16 cellular contexts compared by ENCODE assay signal in genomic region chr2:179965291-179965690, GRCh38. TPM values are rescaled to one million over a fixed set of nuclear protein-coding genes. Genes with fewer than 3 reads are reported as not detected.
DNase-seq lines count a peak whose midpoint lies in the region; ATAC-seq and TF ChIP-seq lines count a peak whose summit lies in the region.
"Had no signal": no experiment of that assay in that cellular context is flagged by ENCODE, and none has a peak within 500 bp of the region (broad histone marks: within the 10 kb centered on the region; RNA-seq: fewer than 3 reads in every experiment).

No MANE protein-coding gene starts in this region.

- H4K20me1 ChIP-seq in SK-N-SH (ENCODE audit: insufficient read depth), result no peaks in the 10 kb centered on the region

- TF ChIP-seq RAD21 in SK-N-SH (IDR thresholded peaks at IDR 0.05; ENCODE audit: low read length), result no peak

- H3K4me1 Mint-ChIP-seq in osteocyte (ENCODE audit: unreplicated experiment), result peaks cover 11% of the 10 kb centered on the region

- H3F3A ChIP-seq in SK-N-SH (replicated peaks; ENCODE audit: insufficient read depth), result peaks cover 24% of the 10 kb centered on the region

- no peak overlapping the region for H3K4me3 ChIP-seq in SK-N-SH (ENCODE audit: low read depth in 2 of 2, low read length in 1 of 2)
- H3K4me3 ChIP-seq in LNCaP clone FGC (ENCODE audit: low read depth, low read length), result no peak overlapping the region
- H3K4me3 ChIP-seq: BLaER1 treated with 17β-estradiol and CSF1 and Interleukin-3, amounts not matched to agents 10 nM and 100 nM had no signal

- H3K27ac Mint-ChIP-seq in osteocyte (ENCODE audit: unreplicated experiment), result no peak overlapping the region
- H3K27ac Mint-ChIP-seq: CD4-positive, alpha-beta T cell had no signal

- no peaks in the 10 kb centered on the region for H3K4me1 ChIP-seq in SK-N-SH (ENCODE audit: control insufficient read depth in 1 of 2, insufficient read depth in 2 of 2, low read depth in 1 of 2, low read length in 1 of 2)
- H3K4me1 ChIP-seq: BLaER1 treated with 17β-estradiol and CSF1 and Interleukin-3, amounts not matched to agents 10 nM and 100 nM had no signal

- H3K4me3 Mint-ChIP-seq in osteocyte (ENCODE audit: unreplicated experiment), result no peak overlapping the region
- H3K4me3 Mint-ChIP-seq: CD4-positive, alpha-beta T cell; H9 had no signal

- WGBS in SK-N-SH (ENCODE audit: low lambda C conversion rate), result 94% methylated on average over 1 of the region's 1 CpG

- H3K9me3 Mint-ChIP-seq in osteocyte (ENCODE audit: unreplicated experiment), result peaks cover 4% of the 10 kb centered on the region
- H3K9me3 Mint-ChIP-seq: CD4-positive, alpha-beta T cell; H9 had no signal

- H3K27me3 Mint-ChIP-seq in osteocyte (ENCODE audit: unreplicated experiment), result no peaks in the 10 kb centered on the region
- H3K27me3 Mint-ChIP-seq: CD4-positive, alpha-beta T cell had no signal

- H3K36me3 ChIP-seq in SK-N-SH (replicated peaks in 1 of 2; ENCODE audit: control insufficient read depth in 1 of 2, insufficient read depth in 2 of 2, low read length in 1 of 2), result peaks cover 78 to 80% of the 10 kb centered on the region in 2 experiments

- POLR2A ChIA-PET in SK-N-SH (lab: Yijun Ruan, JAX), result no interaction called here

- ATAC-seq in SK-N-SH treated with all-trans-retinoic acid at 6 μM for 48 hours, result no peak

- TF ChIP-seq CTCF in SK-N-SH (IDR thresholded peaks at IDR 0.05) (no peak), LNCaP clone FGC (IDR thresholded peaks at IDR 0.05; ENCODE audit: control insufficient read depth, extremely low read depth, insufficient read depth) (no peak), osteocyte (IDR thresholded peaks at IDR 0.05) (no peak)

- no peak overlapping the region for H3K4me2 ChIP-seq in SK-N-SH
- H3K4me2 ChIP-seq: BLaER1 treated with 17β-estradiol and CSF1 and Interleukin-3, amounts not matched to agents 10 nM and 100 nM had no signal

- CTCF ChIA-PET in SK-N-SH (lab: Yijun Ruan, JAX), result no interaction called here

- no peak for DNase-seq in SK-N-SH
- peak; percentile 74 for DNase-seq in LNCaP clone FGC (ENCODE audit: low read depth)
- peak; percentile 3 for DNase-seq in fibroblast of gingiva (ENCODE audit: low read depth)
- no peak for DNase-seq in osteocyte (ENCODE audit: extremely low spot score, unreplicated experiment)
- no peak for DNase-seq in 8988T
- DNase-seq in SKM-1 (lab: John Stamatoyannopoulos, UW; ENCODE audit: unreplicated experiment), result no peak
- DNase-seq: Calu3; CD4-positive, alpha-beta T cell; DMS79; EL; GOT3; H9; IMR-90 had no signal

- no peaks in the 10 kb centered on the region for H3K27me3 ChIP-seq in SK-N-SH (ENCODE audit: insufficient read depth)
- H3K27me3 ChIP-seq: BLaER1 treated with 17β-estradiol and CSF1 and Interleukin-3, amounts not matched to agents 10 nM and 100 nM had no signal

- H2AFZ ChIP-seq in SK-N-SH (ENCODE audit: low read depth), result no peak overlapping the region

- no peak overlapping the region for H3K9ac ChIP-seq in SK-N-SH
- H3K9ac ChIP-seq: BLaER1 treated with 17β-estradiol and CSF1 and Interleukin-3, amounts not matched to agents 10 nM and 100 nM had no signal

- no peaks in the 10 kb centered on the region for H3K79me2 ChIP-seq in SK-N-SH (ENCODE audit: insufficient read depth)

- no peaks in the 10 kb centered on the region for H3K9me3 ChIP-seq in SK-N-SH
- H3K9me3 ChIP-seq: BLaER1 treated with 17β-estradiol and CSF1 and Interleukin-3, amounts not matched to agents 10 nM and 100 nM had no signal

- no peaks in the 10 kb centered on the region for H3K9me2 ChIP-seq in SK-N-SH

- no peak for TF ChIP-seq EP300 in SK-N-SH (IDR thresholded peaks at IDR 0.05; ENCODE audit: borderline replicate concordance in 1 of 2, low read depth in 1 of 2, low read length in 1 of 2)

- no peak overlapping the region for H3K27ac ChIP-seq in SK-N-SH (ENCODE audit: low read depth in 2 of 2, low read length in 1 of 2)
- H3K27ac ChIP-seq: 22Rv1; BLaER1 treated with 17β-estradiol and CSF1 and Interleukin-3, amounts not matched to agents 10 nM and 100 nM had no signal

- H3K36me3 Mint-ChIP-seq in osteocyte (ENCODE audit: unreplicated experiment), result peaks cover 48% of the 10 kb centered on the region

TF ChIP-seq in SK-N-SH treated with all-trans-retinoic acid at 6 μM for 48 hours, 23 proteins besides CTCF, POLR2A, EP300 and RAD21:
- TF ChIP-seq, protein P1, sequence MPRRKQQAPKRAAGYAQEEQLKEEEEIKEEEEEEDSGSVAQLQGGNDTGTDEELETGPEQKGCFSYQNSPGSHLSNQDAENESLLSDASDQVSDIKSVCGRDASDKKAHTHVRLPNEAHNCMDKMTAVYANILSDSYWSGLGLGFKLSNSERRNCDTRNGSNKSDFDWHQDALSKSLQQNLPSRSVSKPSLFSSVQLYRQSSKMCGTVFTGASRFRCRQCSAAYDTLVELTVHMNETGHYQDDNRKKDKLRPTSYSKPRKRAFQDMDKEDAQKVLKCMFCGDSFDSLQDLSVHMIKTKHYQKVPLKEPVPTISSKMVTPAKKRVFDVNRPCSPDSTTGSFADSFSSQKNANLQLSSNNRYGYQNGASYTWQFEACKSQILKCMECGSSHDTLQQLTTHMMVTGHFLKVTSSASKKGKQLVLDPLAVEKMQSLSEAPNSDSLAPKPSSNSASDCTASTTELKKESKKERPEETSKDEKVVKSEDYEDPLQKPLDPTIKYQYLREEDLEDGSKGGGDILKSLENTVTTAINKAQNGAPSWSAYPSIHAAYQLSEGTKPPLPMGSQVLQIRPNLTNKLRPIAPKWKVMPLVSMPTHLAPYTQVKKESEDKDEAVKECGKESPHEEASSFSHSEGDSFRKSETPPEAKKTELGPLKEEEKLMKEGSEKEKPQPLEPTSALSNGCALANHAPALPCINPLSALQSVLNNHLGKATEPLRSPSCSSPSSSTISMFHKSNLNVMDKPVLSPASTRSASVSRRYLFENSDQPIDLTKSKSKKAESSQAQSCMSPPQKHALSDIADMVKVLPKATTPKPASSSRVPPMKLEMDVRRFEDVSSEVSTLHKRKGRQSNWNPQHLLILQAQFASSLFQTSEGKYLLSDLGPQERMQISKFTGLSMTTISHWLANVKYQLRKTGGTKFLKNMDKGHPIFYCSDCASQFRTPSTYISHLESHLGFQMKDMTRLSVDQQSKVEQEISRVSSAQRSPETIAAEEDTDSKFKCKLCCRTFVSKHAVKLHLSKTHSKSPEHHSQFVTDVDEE (CRISPR knock-in tag; IDR thresholded peaks at IDR 0.05), result no peak
- TF ChIP-seq GLIS3 (CRISPR knock-in tag; IDR thresholded peaks at IDR 0.05), result no peak
- TF ChIP-seq CREB5 (CRISPR knock-in tag; IDR thresholded peaks at IDR 0.05; ENCODE audit: low read depth), result no peak
- 0 out of 2 replicates have a peak, but pooled peaks have one; percentile 17 for TF ChIP-seq ISL1 (CRISPR knock-in tag; IDR thresholded peaks at IDR 0.05)

TF ChIP-seq in SK-N-SH, 30 proteins besides CTCF, POLR2A, EP300 and RAD21 (continues in another document):
- TF ChIP-seq FOXJ3 (CRISPR knock-in tag; IDR thresholded peaks at IDR 0.05) (no peak), NRF1 (IDR thresholded peaks at IDR 0.05; ENCODE audit: low read depth, low read length) (no peak), JUND (IDR thresholded peaks at IDR 0.05) (no peak), RFX5 (IDR thresholded peaks at IDR 0.05; ENCODE audit: low read length) (no peak), MXI1 (IDR thresholded peaks at IDR 0.05; ENCODE audit: low read depth, low read length) (no peak), SMC3 (IDR thresholded peaks at IDR 0.05; ENCODE audit: low read depth, low read length) (no peak), FOSL2 (IDR thresholded peaks at IDR 0.05; ENCODE audit: borderline replicate concordance, low read depth) (no peak), GATA2 (CRISPR knock-in tag; IDR thresholded peaks at IDR 0.05) (no peak), FOXM1 (IDR thresholded peaks at IDR 0.05; ENCODE audit: low read depth) (no peak), USF1 (IDR thresholded peaks at IDR 0.05; ENCODE audit: borderline replicate concordance, low read depth) (no peak)
- TF ChIP-seq, protein P2, sequence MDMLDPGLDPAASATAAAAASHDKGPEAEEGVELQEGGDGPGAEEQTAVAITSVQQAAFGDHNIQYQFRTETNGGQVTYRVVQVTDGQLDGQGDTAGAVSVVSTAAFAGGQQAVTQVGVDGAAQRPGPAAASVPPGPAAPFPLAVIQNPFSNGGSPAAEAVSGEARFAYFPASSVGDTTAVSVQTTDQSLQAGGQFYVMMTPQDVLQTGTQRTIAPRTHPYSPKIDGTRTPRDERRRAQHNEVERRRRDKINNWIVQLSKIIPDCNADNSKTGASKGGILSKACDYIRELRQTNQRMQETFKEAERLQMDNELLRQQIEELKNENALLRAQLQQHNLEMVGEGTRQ (IDR thresholded peaks at IDR 0.05; ENCODE audit: borderline replicate concordance, low read depth, low read length), result no peak
- TF ChIP-seq, protein P3, sequence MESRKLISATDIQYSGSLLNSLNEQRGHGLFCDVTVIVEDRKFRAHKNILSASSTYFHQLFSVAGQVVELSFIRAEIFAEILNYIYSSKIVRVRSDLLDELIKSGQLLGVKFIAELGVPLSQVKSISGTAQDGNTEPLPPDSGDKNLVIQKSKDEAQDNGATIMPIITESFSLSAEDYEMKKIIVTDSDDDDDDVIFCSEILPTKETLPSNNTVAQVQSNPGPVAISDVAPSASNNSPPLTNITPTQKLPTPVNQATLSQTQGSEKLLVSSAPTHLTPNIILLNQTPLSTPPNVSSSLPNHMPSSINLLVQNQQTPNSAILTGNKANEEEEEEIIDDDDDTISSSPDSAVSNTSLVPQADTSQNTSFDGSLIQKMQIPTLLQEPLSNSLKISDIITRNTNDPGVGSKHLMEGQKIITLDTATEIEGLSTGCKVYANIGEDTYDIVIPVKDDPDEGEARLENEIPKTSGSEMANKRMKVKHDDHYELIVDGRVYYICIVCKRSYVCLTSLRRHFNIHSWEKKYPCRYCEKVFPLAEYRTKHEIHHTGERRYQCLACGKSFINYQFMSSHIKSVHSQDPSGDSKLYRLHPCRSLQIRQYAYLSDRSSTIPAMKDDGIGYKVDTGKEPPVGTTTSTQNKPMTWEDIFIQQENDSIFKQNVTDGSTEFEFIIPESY (IDR thresholded peaks at IDR 0.05; ENCODE audit: borderline replicate concordance, low read depth), result no peak
- TF ChIP-seq, protein P4, sequence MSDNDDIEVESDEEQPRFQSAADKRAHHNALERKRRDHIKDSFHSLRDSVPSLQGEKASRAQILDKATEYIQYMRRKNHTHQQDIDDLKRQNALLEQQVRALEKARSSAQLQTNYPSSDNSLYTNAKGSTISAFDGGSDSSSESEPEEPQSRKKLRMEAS (IDR thresholded peaks at IDR 0.05; ENCODE audit: low read depth), result no peak

RNA-seq across cellular contexts. Expression of gene CWC22, which starts 41.8 kb away (rescaled TPM):
- polyA plus RNA-seq in SK-N-SH (2012; rRNA removed), result 2.7 and 3.2 TPM in 2 replicates
- 4.5 and 6.7 TPM in 2 replicates for polyA plus RNA-seq in SK-N-SH (2012; cell fraction: cytosol; rRNA removed)
- polyA plus RNA-seq in SK-N-SH (2012; cell fraction: nucleus; rRNA removed), result 3.2 and 6.1 TPM in 2 replicates
- total RNA-seq in osteocyte, result 19.4 and 20.1 TPM in 2 replicates

Comparison
In these comparisons a context has a peak if more than half of its experiments do, and no peak if none do; other contexts are left out.
1. DNase-seq: peak in LNCaP clone FGC (single experiment) and fibroblast of gingiva (single experiment); none in SK-N-SH (single experiment), osteocyte (single experiment), 8988T (single experiment) and SKM-1 (single experiment).